Comparison of ENCODE assay signal across 8 cellular contexts in the genomic region with DNA sequence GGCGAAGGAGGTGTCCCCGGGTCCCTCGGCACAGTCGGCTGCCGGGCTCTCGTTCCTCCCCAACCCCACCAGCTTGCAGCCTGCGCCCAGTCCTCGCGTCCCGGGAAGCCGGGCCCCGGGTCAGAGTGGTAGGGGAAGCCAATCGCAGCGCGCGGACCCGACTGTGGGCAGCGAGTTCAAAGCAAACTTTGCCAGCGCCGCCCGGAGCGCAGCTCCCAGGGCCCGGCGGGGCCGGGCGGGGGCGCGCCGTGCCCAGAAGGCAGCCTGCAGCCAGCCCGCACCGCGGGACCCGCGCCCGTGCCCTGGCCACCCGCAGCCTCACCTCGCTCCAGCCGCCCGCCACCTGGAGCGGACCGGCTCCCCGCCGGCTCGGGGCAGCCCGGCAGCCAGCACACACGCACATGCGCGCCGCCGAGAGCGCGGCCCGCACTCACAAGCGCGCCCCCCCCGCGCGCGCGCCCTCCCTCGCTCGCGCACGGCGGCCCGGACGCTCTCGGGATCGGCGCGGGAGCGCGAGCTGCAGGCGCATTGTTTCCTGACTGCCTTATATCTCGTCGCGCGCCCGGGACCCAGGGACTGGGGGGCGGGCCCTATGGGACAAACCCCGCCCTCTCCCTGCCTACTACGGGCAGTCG. TPM values are rescaled to one million over a fixed set of nuclear protein-coding genes. Genes with fewer than 3 reads are reported as not detected.
DNase-seq lines count a peak whose midpoint lies in the region; ATAC-seq lines count a peak whose summit lies in the region.

A gene with protein sequence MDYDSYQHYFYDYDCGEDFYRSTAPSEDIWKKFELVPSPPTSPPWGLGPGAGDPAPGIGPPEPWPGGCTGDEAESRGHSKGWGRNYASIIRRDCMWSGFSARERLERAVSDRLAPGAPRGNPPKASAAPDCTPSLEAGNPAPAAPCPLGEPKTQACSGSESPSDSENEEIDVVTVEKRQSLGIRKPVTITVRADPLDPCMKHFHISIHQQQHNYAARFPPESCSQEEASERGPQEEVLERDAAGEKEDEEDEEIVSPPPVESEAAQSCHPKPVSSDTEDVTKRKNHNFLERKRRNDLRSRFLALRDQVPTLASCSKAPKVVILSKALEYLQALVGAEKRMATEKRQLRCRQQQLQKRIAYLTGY (minus strand): TSS at position 432 of the 635 bp plus-strand sequence. CDS start 483 bp downstream, outside the sequence.

- ATAC-seq in GM18861 (IDR thresholded peaks at IDR 0.05; ENCODE audit: unreplicated experiment), result peak; percentile 57
- peak; percentile 66 for ATAC-seq in HG03066 (IDR thresholded peaks at IDR 0.05; ENCODE audit: low read depth, unreplicated experiment)

- peaks cover 20% of the 10 kb centered on the region for H3K4me1 ChIP-seq in ectodermal cell (ENCODE audit: control insufficient read depth, insufficient read depth, low read length)

- H3K36me3 ChIP-seq in ectodermal cell (ENCODE audit: control insufficient read depth, insufficient read depth, low read length), result no peaks in the 10 kb centered on the region

- in situ Hi-C loops in ACHN (cut with HindIII; ENCODE audit: low pct_ligation_motif_present, low pct_unique_long_range_greater_than_20kb, low sequenced_read_pairs), result no loop called here

- peaks cover 20% of the 10 kb centered on the region for H3K27me3 ChIP-seq in ectodermal cell (ENCODE audit: control insufficient read depth, insufficient read depth, low read length, poor library complexity, severe bottlenecking)

- WGBS in ectodermal cell, 2 experiments, result 0% methylated on average over 83 of the region's 83 CpGs

- H3K4me3 ChIP-seq in ectodermal cell (ENCODE audit: insufficient read depth, low read depth, low read length), result peak within 1 kb of the TSS; percentile 81

- no peaks in the 10 kb centered on the region for H3K9me3 ChIP-seq in ectodermal cell (ENCODE audit: control insufficient read depth, low read length)

- DNase-seq in ACHN (peak; percentile 48), NCI-H446 (lab: John Stamatoyannopoulos, UW) (peak; percentile 51 to 91), lung microvascular endothelial cell (ENCODE audit: low read depth in 2 of 2) (peak; percentile 69 to 81)
- DNase-seq in activated CD4-positive, alpha-beta T cell treated with anti-CD3 and anti-CD28 coated beads, Interleukin-2, amount 50 U/mL, for 1 hour, result peak; percentile 58
- DNase-seq in stimulated activated CD8-positive, alpha-beta memory T cell treated with anti-CD3 and anti-CD28 coated beads, Interleukin-12 subunit alpha, Interleukin-12 subunit beta, amount 100 ng/mL, for 1 hour (ENCODE audit: low read depth), result peak; percentile 15

- H3K27ac ChIP-seq in ectodermal cell (ENCODE audit: insufficient read depth, low read depth, low read length, poor library complexity, severe bottlenecking), result no peak within 1 kb of the TSS

RNA-seq across cellular contexts. Expression of the gene that starts here (rescaled TPM):
- 48.7 TPM for polyA plus RNA-seq in ectodermal cell (2013, experiment 1 of 4)
- 63.9 TPM for polyA plus RNA-seq in ectodermal cell (2013, experiment 2 of 4)
- polyA plus RNA-seq in ectodermal cell (2013, experiment 3 of 4), result 49.1 TPM
- 56.8 TPM for polyA plus RNA-seq in ectodermal cell (2013, experiment 4 of 4)
- 0.20 and 0.44 TPM in 2 replicates for total RNA-seq in lung microvascular endothelial cell

Comparison
In these comparisons a context has a peak if more than half of its experiments do, and no peak if none do; other contexts are left out.
1. Peak in DNase-seq in lung microvascular endothelial cell; RNA of the gene not detected or under 1 TPM.
2. DNase-seq: peak in every context shown above with its lines; median percentile 75 in lung microvascular endothelial cell; 71 in NCI-H446; 58 in activated CD4-positive, alpha-beta T cell treated with anti-CD3 and anti-CD28 coated beads, Interleukin-2, amount 50 U/mL, for 1 hour; 48 in ACHN; 15 in stimulated activated CD8-positive, alpha-beta memory T cell treated with anti-CD3 and anti-CD28 coated beads, Interleukin-12 subunit alpha, Interleukin-12 subunit beta, amount 100 ng/mL, for 1 hour.